14 cellular contexts compared by ENCODE assay signal in the genomic region with DNA sequence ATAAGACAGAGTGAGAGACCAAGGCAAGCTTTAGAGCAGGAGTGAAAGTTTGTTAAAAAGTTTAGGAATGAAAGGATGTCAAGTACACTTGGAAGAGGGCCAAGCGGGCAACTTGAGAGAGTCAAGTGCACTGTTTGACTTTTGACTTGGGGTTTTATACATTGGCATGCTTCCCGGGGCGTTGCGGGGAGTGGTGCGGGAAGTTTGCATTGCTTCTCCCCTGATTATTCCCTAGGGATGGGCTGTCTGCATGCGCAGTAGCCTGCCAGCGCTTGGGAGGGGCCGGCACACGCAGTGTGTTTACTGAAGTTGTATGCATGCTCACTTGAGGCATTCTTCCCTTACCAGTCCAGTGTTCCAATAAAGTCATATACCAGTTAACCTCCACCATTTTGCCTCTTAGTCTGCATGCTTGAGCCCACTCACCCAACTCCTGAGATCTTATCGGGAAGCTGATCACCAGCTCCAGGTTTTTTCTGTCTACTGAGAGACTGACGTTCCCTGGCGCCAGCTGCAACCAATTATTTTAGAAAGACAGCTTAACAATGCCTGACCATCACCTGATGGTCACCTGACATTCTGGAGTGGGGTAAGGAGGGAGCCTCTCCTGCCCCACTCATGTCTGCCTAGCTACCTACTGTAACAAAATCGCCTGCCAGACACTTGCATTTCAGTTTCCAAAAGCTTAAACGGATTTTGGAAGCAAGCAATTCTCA. TPM values are rescaled to one million over a fixed set of nuclear protein-coding genes. Genes with fewer than 3 reads are reported as not detected.
DNase-seq lines count a peak whose midpoint lies in the region; ATAC-seq and TF ChIP-seq lines count a peak whose summit lies in the region.
"Had no signal": no experiment of that assay in that cellular context is flagged by ENCODE, and none has a peak within 500 bp of the region (broad histone marks: within the 10 kb centered on the region; RNA-seq: fewer than 3 reads in every experiment).

No MANE protein-coding gene starts in this region.

- DNase-seq in DMS79 treated with DMSO at 0.1 percent for 48 hours (lab: John Stamatoyannopoulos, UW) (peak; percentile 100), NCI-H1417 (lab: John Stamatoyannopoulos, UW) (peak; percentile 55 to 96 (median 83)), NCI-H69 (lab: John Stamatoyannopoulos, UW) (peak; percentile 98), foreskin keratinocyte (no peak), T-helper 1 cell (no peak)
- DNase-seq: activated B cell treated with CpG ODN at 0.5 μM for 24 hours; activated naive CD8-positive, alpha-beta T cell treated with anti-CD3 and anti-CD28 coated beads, Interleukin-2, amount 10 ng/mL, durations not matched to agents 7 days and 5 days; Caco-2; heart left ventricle; MG63 had no signal

- H3K4me3 ChIP-seq in mucosa of rectum (ENCODE audit: low read length in 2 of 2), result peak overlapping the region in 1 of 2 donors; percentile 15
- H3K4me3 ChIP-seq: breast epithelium, heart left ventricle, MG63 had no signal

- no peaks in the 10 kb centered on the region for H3K27me3 ChIP-seq in mucosa of rectum (ENCODE audit: control insufficient read depth in 2 of 2, insufficient read depth in 2 of 2, low read length in 2 of 2)
- H3K27me3 ChIP-seq in foreskin keratinocyte, result peaks cover 10% of the 10 kb centered on the region
- H3K27me3 ChIP-seq: breast epithelium, heart left ventricle, MG63 had no signal

- TF ChIP-seq CTCF in foreskin keratinocyte (conservative IDR thresholded peaks at IDR 0.05), result no peak

- no peaks in the 10 kb centered on the region for H3K36me3 ChIP-seq in mucosa of rectum (ENCODE audit: control insufficient read depth in 2 of 2, insufficient read depth in 2 of 2, low read length in 2 of 2)
- H3K36me3 ChIP-seq: breast epithelium, heart left ventricle, MG63 had no signal

- no peak for ATAC-seq in foreskin keratinocyte
- no peak for ATAC-seq in HG02870 (IDR thresholded peaks at IDR 0.05; ENCODE audit: unreplicated experiment)
- ATAC-seq: heart left ventricle had no signal

- peak overlapping the region; percentile 3 to 31 for H3K9ac ChIP-seq in mucosa of rectum (ENCODE audit: low read depth in 1 of 2, low read length in 2 of 2)

- H3K4me1 ChIP-seq in mucosa of rectum (ENCODE audit: control insufficient read depth in 2 of 2, insufficient read depth in 2 of 2, low read length in 2 of 2), result peaks cover 6 to 18% of the 10 kb centered on the region in 2 donors
- H3K4me1 ChIP-seq in foreskin keratinocyte, result no peaks in the 10 kb centered on the region
- H3K4me1 ChIP-seq: breast epithelium, Caco-2, heart left ventricle had no signal

- H3K9me3 ChIP-seq in mucosa of rectum (ENCODE audit: control insufficient read depth in 2 of 2, low read length in 2 of 2), result peaks cover 0 to 3% of the 10 kb centered on the region in 2 donors
- H3K9me3 ChIP-seq: MG63 had no signal

- H3K27ac ChIP-seq in mucosa of rectum (ENCODE audit: low read depth in 2 of 2, low read length in 2 of 2) (peak overlapping the region; percentile 3 to 56), foreskin keratinocyte (no peak overlapping the region)
- H3K27ac ChIP-seq: breast epithelium, heart left ventricle, RWPE1 had no signal

RNA-seq across cellular contexts. Expression of a gene that starts 53.2 kb away (rescaled TPM):
- total RNA-seq in foreskin keratinocyte, result 0.07 and 0.20 TPM in 2 replicates
- polyA plus RNA-seq in foreskin keratinocyte, result 0.06 TPM in 1 of 2 replicates, not detected in the other

Comparison
In these comparisons a context has a peak if more than half of its experiments do, and no peak if none do; other contexts are left out.
1. DNase-seq: peak in DMS79 treated with DMSO at 0.1 percent for 48 hours (single experiment), NCI-H1417 (3 of 3) and NCI-H69 (single experiment); none in foreskin keratinocyte (0 of 2) and T-helper 1 cell (0 of 5).